In genomic region chr2:232633413-232634318, GRCh38 we compare ENCODE assay signal across 8 cellular contexts. TPM values are rescaled to one million over a fixed set of nuclear protein-coding genes. Genes with fewer than 3 reads are reported as not detected.
A peak's percentile ranks its signal among the peaks of the same experiment; 100 is the strongest.
DNase-seq lines count a peak whose midpoint lies in the region; ATAC-seq and TF ChIP-seq lines count a peak whose summit lies in the region.

Gene EFHD1, plus strand, starts transcription at chr2:232633604. Its CDS starts 101 bp downstream, at chr2:232633705.

- H3K4me1 ChIP-seq in right cardiac atrium (ENCODE audit: control insufficient read depth, insufficient read depth, low read length) (no peaks in the 10 kb centered on the region), upper lobe of right lung (peaks cover 15% of the 10 kb centered on the region)

- H3K4me3 ChIP-seq in right cardiac atrium (ENCODE audit: low read length), result peak within 1 kb of the TSS; percentile 88
- H3K4me3 ChIP-seq in upper lobe of right lung, result peak within 1 kb of the TSS; percentile 48

- no peak for TF ChIP-seq CTCF in upper lobe of right lung (IDR thresholded peaks at IDR 0.05)

- H3K36me3 ChIP-seq in upper lobe of right lung, result no peaks in the 10 kb centered on the region

- ATAC-seq in right cardiac atrium (peak; percentile 93 to 95), upper lobe of right lung (peak; percentile 89)

- no peaks in the 10 kb centered on the region for H3K9me3 ChIP-seq in right cardiac atrium (ENCODE audit: control insufficient read depth, low read length)
- no peaks in the 10 kb centered on the region for H3K9me3 ChIP-seq in upper lobe of right lung

- DNase-seq in Ammon's horn (ENCODE audit: low spot score), result peak; percentile 87
- DNase-seq in HK-2 (ENCODE audit: unreplicated experiment), result peak; percentile 85
- DNase-seq in SW480 (ENCODE audit: low spot score), result peak; percentile 38
- DNase-seq in anterior cingulate cortex (lab: John Stamatoyannopoulos, UW), result peak in 55 of 58 donors; percentile 42 to 94 (median 79)
- peak; percentile 83 to 93 (median 92) for DNase-seq in right cardiac atrium
- peak; percentile 93 for DNase-seq in posterior vena cava (ENCODE audit: low spot score)
- DNase-seq in upper lobe of right lung, result peak; percentile 80
- DNase-seq in NCI-H524 treated with DMSO at 0.1 percent for 48 hours (lab: John Stamatoyannopoulos, UW), result no peak

- H3K27ac ChIP-seq in right cardiac atrium (ENCODE audit: low read length), result peak within 1 kb of the TSS; percentile 43
- peak within 1 kb of the TSS; percentile 65 for H3K27ac ChIP-seq in upper lobe of right lung

- H3K27me3 ChIP-seq in right cardiac atrium (ENCODE audit: control insufficient read depth, insufficient read depth) (no peaks in the 10 kb centered on the region), upper lobe of right lung (peaks cover 52% of the 10 kb centered on the region)

- under 1% methylated on average over 101 of the region's 101 CpGs for WGBS in right cardiac atrium

- intact Hi-C loops in right cardiac atrium (cut with DNase I) (no loop called here), posterior vena cava (cut with DNase I) (no loop called here), upper lobe of right lung (cut with DNase I) (no loop called here)

RNA-seq across cellular contexts. Expression of gene EFHD1, which starts in this region (rescaled TPM):
- total RNA-seq in right cardiac atrium (10 to 100 TPM in 2 of 4 donors, 1 to 10 TPM in 2; 6.4 to 14.4 (median 9.6) TPM), posterior vena cava (10 to 100 TPM; 42.2 to 69.7 TPM), upper lobe of right lung (10.7 TPM)
- 14.7 TPM for polyA plus RNA-seq in right cardiac atrium
